ENCODE assay signal across 8 cellular contexts in genomic region chr11:555500-556174, GRCh38.
DNase-seq lines count a peak whose midpoint lies in the region; ATAC-seq and TF ChIP-seq lines count a peak whose summit lies in the region.

No MANE protein-coding gene starts in this region.

- peak overlapping the region; percentile 50 for H3K4me3 Mint-ChIP-seq in effector memory CD8-positive, alpha-beta T cell

- H4K20me1 ChIP-seq in DOHH2 (ENCODE audit: control insufficient read depth, insufficient read depth, low read depth, low read length): no peaks in the 10 kb centered on the region

- H3K9me3 ChIP-seq in DOHH2 (ENCODE audit: control insufficient read depth, insufficient read depth, low read length): no peaks in the 10 kb centered on the region
- H3K9me3 ChIP-seq in neutrophil: no peaks in the 10 kb centered on the region

- no peaks in the 10 kb centered on the region for H3K9me3 Mint-ChIP-seq in effector memory CD8-positive, alpha-beta T cell

- H3K79me2 ChIP-seq in DOHH2 (ENCODE audit: control insufficient read depth, low read length): no peaks in the 10 kb centered on the region

- TF ChIP-seq CTCF in DOHH2 (IDR thresholded peaks at IDR 0.05; ENCODE audit: low read depth, low read length, poor library complexity, severe bottlenecking) (no peak), neutrophil (IDR thresholded peaks at IDR 0.05) (no peak)

- no peak for ATAC-seq in effector memory CD8-positive, alpha-beta T cell (replicated peaks)
- ATAC-seq in HG03521 (IDR thresholded peaks at IDR 0.05; ENCODE audit: unreplicated experiment): no peak
- ATAC-seq in HG02798 (IDR thresholded peaks at IDR 0.05; ENCODE audit: poor library complexity, unreplicated experiment): no peak
- no peak for ATAC-seq in HG03520 (IDR thresholded peaks at IDR 0.05; ENCODE audit: unreplicated experiment)

- peak; percentile 24 for DNase-seq in NCI-H1105 (lab: John Stamatoyannopoulos, UW)
- DNase-seq in effector memory CD8-positive, alpha-beta T cell: no peak
- no peak for DNase-seq in NCI-H774 (lab: John Stamatoyannopoulos, UW)

- H3K4me1 Mint-ChIP-seq in effector memory CD8-positive, alpha-beta T cell (ENCODE audit: low read depth in 2 of 2): peaks cover 5 to 9% of the 10 kb centered on the region in 2 donors

- peaks cover 18% of the 10 kb centered on the region for H3K36me3 Mint-ChIP-seq in effector memory CD8-positive, alpha-beta T cell (ENCODE audit: insufficient read depth)

- H3K36me3 ChIP-seq in DOHH2 (ENCODE audit: control insufficient read depth, low read length): no peaks in the 10 kb centered on the region
- no peaks in the 10 kb centered on the region for H3K36me3 ChIP-seq in neutrophil

- H3K27ac Mint-ChIP-seq in effector memory CD8-positive, alpha-beta T cell: no peak overlapping the region

- peak overlapping the region; percentile 68 for H3K4me3 ChIP-seq in DOHH2 (ENCODE audit: low read length)
- peak overlapping the region; percentile 23 to 55 for H3K4me3 ChIP-seq in neutrophil (ENCODE audit: low read depth in 1 of 2, low read length in 1 of 2)

- no peaks in the 10 kb centered on the region for H3K9me2 ChIP-seq in DOHH2 (replicated peaks; ENCODE audit: control insufficient read depth, low read length)

- H3K27me3 ChIP-seq in DOHH2 (ENCODE audit: control insufficient read depth, low read length) (peaks cover 32% of the 10 kb centered on the region), neutrophil (peaks cover 81% of the 10 kb centered on the region)

- no peaks in the 10 kb centered on the region for H3K27me3 Mint-ChIP-seq in effector memory CD8-positive, alpha-beta T cell

- H3F3A ChIP-seq in DOHH2 (ENCODE audit: control insufficient read depth, insufficient read depth): no peaks in the 10 kb centered on the region

- no peak overlapping the region for H3K27ac ChIP-seq in DOHH2 (ENCODE audit: low read depth, low read length)
- no peak overlapping the region for H3K27ac ChIP-seq in neutrophil

- H3K4me1 ChIP-seq in DOHH2 (ENCODE audit: control insufficient read depth, low read length): peaks cover 22% of the 10 kb centered on the region
- peaks cover 15 to 32% of the 10 kb centered on the region in 2 experiments for H3K4me1 ChIP-seq in neutrophil (ENCODE audit: control insufficient read depth in 1 of 2, insufficient read depth in 1 of 2, low read depth in 1 of 2, low read length in 1 of 2)

- peak overlapping the region; percentile 80 for H3K4me2 ChIP-seq in DOHH2 (ENCODE audit: low read length)
